ENCODE assay signal across 21 cellular contexts in genomic region chr7:22717760-22718159, GRCh38. TPM values are rescaled to one million over a fixed set of nuclear protein-coding genes. Genes with fewer than 3 reads are reported as not detected.
DNase-seq lines count a peak whose midpoint lies in the region; ATAC-seq, FAIRE-seq and TF ChIP-seq lines count a peak whose summit lies in the region.
"Had no signal": no experiment of that assay in that cellular context is flagged by ENCODE, and none has a peak within 500 bp of the region (broad histone marks: within the 10 kb centered on the region; RNA-seq: fewer than 3 reads in every experiment).

No MANE protein-coding gene starts in this region.

- intact Hi-C loops in left ventricle myocardium inferior (cut with micrococcal nuclease), result no loop called here
- intact Hi-C loops in testis (cut with DNase I; ENCODE audit: low total_unique reads), result no loop called here

- H3K27ac Mint-ChIP-seq in H9, result no peak overlapping the region
- peak overlapping the region; percentile 56 for H3K27ac Mint-ChIP-seq in astrocyte (ENCODE audit: unreplicated experiment)
- H3K27ac Mint-ChIP-seq: activated CD4-positive, alpha-beta T cell treated with anti-CD3 and anti-CD28 coated beads, Interleukin-2, amount 10 ng/mL, durations not matched to agents 7 days and 5 days; activated naive CD8-positive, alpha-beta T cell treated with anti-CD3 and anti-CD28 coated beads for 36 hours; activated T-cell treated with anti-CD3 and anti-CD28 coated beads, Interleukin-2, amount 50 U/mL, for 24 hours; natural killer cell had no signal

- H3K27ac ChIP-seq in H9 (ENCODE audit: insufficient read length, low read depth, low read length) (no peak overlapping the region), astrocyte (ENCODE audit: low read depth, low read length) (peak overlapping the region; percentile 95), left ventricle myocardium inferior (replicated peaks) (peak overlapping the region; percentile 62), testis (no peak overlapping the region)
- H3K27ac ChIP-seq: foreskin keratinocyte, SJCRH30 had no signal

- no peaks in the 10 kb centered on the region for H3K79me1 ChIP-seq in H9 (ENCODE audit: insufficient read depth, low read depth, low read length, poor library complexity, severe bottlenecking)

- WGBS in H9 (ENCODE audit: extremely low coverage, insufficient read length, low lambda C conversion rate), result no CpG with 5 or more reads among the region's 7 CpGs
- 63 to 65% methylated on average over 7 of the region's 7 CpGs for WGBS in testis, 2 donors

- H2BK12ac ChIP-seq in H9 (ENCODE audit: insufficient read length, low read depth, low read length), result no peak overlapping the region

- H3K4me3 ChIP-seq in astrocyte (ENCODE audit: insufficient read depth, low read depth, low read length), result peak overlapping the region; percentile 23
- H3K4me3 ChIP-seq in left ventricle myocardium inferior, result no peak overlapping the region
- peak overlapping the region; percentile 21 for H3K4me3 ChIP-seq in skeletal muscle satellite cell (ENCODE audit: low read length)
- H3K4me3 ChIP-seq in testis, result no peak overlapping the region
- H3K4me3 ChIP-seq: SJCRH30 had no signal

- TF ChIP-seq CTCF in H9 (conservative IDR thresholded peaks at IDR 0.05), result no peak
- no peak for TF ChIP-seq CTCF in astrocyte (IDR thresholded peaks at IDR 0.05; ENCODE audit: insufficient read depth, low read depth, low read length)
- no peak for TF ChIP-seq CTCF in left ventricle myocardium inferior (IDR thresholded peaks at IDR 0.05; ENCODE audit: borderline replicate concordance)
- TF ChIP-seq CTCF in testis (IDR thresholded peaks at IDR 0.05), result no peak

- no peak overlapping the region for H4K91ac ChIP-seq in H9 (ENCODE audit: insufficient read length, low read depth, low read length)

- no peak for TF ChIP-seq POLR2A in testis (IDR thresholded peaks at IDR 0.05)

- peaks cover 19 to 28% of the 10 kb centered on the region in 2 experiments for H3K4me1 Mint-ChIP-seq in H9
- H3K4me1 Mint-ChIP-seq in astrocyte (ENCODE audit: low read depth, unreplicated experiment), result peaks cover 16% of the 10 kb centered on the region
- H3K4me1 Mint-ChIP-seq: activated naive CD8-positive, alpha-beta T cell treated with anti-CD3 and anti-CD28 coated beads for 36 hours had no signal

- H2BK20ac ChIP-seq in H9 (ENCODE audit: low read depth, low read length, poor library complexity, severe bottlenecking), result no peak overlapping the region

- H3K27me3 Mint-ChIP-seq in H9 (ENCODE audit: low read depth), result no peaks in the 10 kb centered on the region
- peaks cover 2% of the 10 kb centered on the region for H3K27me3 Mint-ChIP-seq in astrocyte (ENCODE audit: low read depth, unreplicated experiment)

- no peak overlapping the region for H4K5ac ChIP-seq in H9 (ENCODE audit: insufficient read length, low read depth, low read length)

- H4K8ac ChIP-seq in H9 (replicated peaks; ENCODE audit: insufficient read length, low read depth, low read length), result no peak overlapping the region

- H3K9me3 Mint-ChIP-seq in H9 (no peaks in the 10 kb centered on the region), astrocyte (ENCODE audit: unreplicated experiment) (no peaks in the 10 kb centered on the region)
- H3K9me3 Mint-ChIP-seq: activated CD4-positive, alpha-beta T cell treated with anti-CD3 and anti-CD28 coated beads, Interleukin-2, amount 10 ng/mL, durations not matched to agents 7 days and 5 days; activated naive CD8-positive, alpha-beta T cell treated with anti-CD3 and anti-CD28 coated beads for 36 hours; activated T-cell treated with anti-CD3 and anti-CD28 coated beads, Interleukin-2, amount 50 U/mL, for 24 hours; natural killer cell had no signal

- no peak overlapping the region for H3K4ac ChIP-seq in H9 (ENCODE audit: low read depth, low read length)

- H3K56ac ChIP-seq in H9 (ENCODE audit: insufficient read length, low read depth, low read length), result no peak overlapping the region

- H3K9ac ChIP-seq in H9 (ENCODE audit: extremely low read depth, insufficient read length, low read length) (no peak overlapping the region), astrocyte (ENCODE audit: low read length) (peak overlapping the region; percentile 77), skeletal muscle satellite cell (ENCODE audit: low read depth, low read length) (peak overlapping the region; percentile 62)

- H3K36me3 Mint-ChIP-seq in H9 (ENCODE audit: insufficient read depth in 1 of 3, low read depth in 3 of 3) (no peaks in the 10 kb centered on the region), astrocyte (ENCODE audit: low read depth, unreplicated experiment) (no peaks in the 10 kb centered on the region)
- H3K36me3 Mint-ChIP-seq: activated naive CD8-positive, alpha-beta T cell treated with anti-CD3 and anti-CD28 coated beads for 36 hours; natural killer cell had no signal

- no peaks in the 10 kb centered on the region for H3K23me2 ChIP-seq in H9 (ENCODE audit: insufficient read length, low read depth, low read length, poor library complexity, severe bottlenecking)

- no peak overlapping the region for H3K18ac ChIP-seq in H9 (ENCODE audit: insufficient read length, low read depth, low read length)

- no peaks in the 10 kb centered on the region for H3K27me3 ChIP-seq in H9 (ENCODE audit: insufficient read depth, low read length)
- H3K27me3 ChIP-seq in astrocyte (ENCODE audit: insufficient read depth, low read length), result no peaks in the 10 kb centered on the region
- no peaks in the 10 kb centered on the region for H3K27me3 ChIP-seq in left ventricle myocardium inferior (ENCODE audit: low read depth)
- H3K27me3 ChIP-seq in skeletal muscle satellite cell (ENCODE audit: control insufficient read depth, insufficient read depth, low read length), result no peaks in the 10 kb centered on the region
- no peaks in the 10 kb centered on the region for H3K27me3 ChIP-seq in testis
- H3K27me3 ChIP-seq: foreskin keratinocyte had no signal

- no peak overlapping the region for H3K4me2 ChIP-seq in H9 (ENCODE audit: insufficient read depth, insufficient read length, low read length)
- H3K4me2 ChIP-seq in astrocyte (ENCODE audit: low read length), result peak overlapping the region; percentile 79
- peak overlapping the region; percentile 63 for H3K4me2 ChIP-seq in skeletal muscle satellite cell (ENCODE audit: low read length)

- H3K9me3 ChIP-seq in H9 (ENCODE audit: control insufficient read depth, low read depth, low read length), result no peaks in the 10 kb centered on the region
- H3K9me3 ChIP-seq in astrocyte (ENCODE audit: insufficient read depth, low read depth, low read length), result no peaks in the 10 kb centered on the region
- H3K9me3 ChIP-seq in left ventricle myocardium inferior (replicated peaks), result no peaks in the 10 kb centered on the region
- no peaks in the 10 kb centered on the region for H3K9me3 ChIP-seq in skeletal muscle satellite cell (replicated peaks; ENCODE audit: low read length)
- no peaks in the 10 kb centered on the region for H3K9me3 ChIP-seq in testis
- H3K9me3 ChIP-seq: SJCRH30 had no signal

- H3K4me1 ChIP-seq in H9 (ENCODE audit: insufficient read depth, low read length), result 0 out of 2 replicates have a peak, but pooled peaks cover 3% of the 10 kb centered on the region
- H3K4me1 ChIP-seq in astrocyte (ENCODE audit: insufficient read depth, low read length), result peaks cover 18% of the 10 kb centered on the region
- H3K4me1 ChIP-seq in left ventricle myocardium inferior, result peaks cover 26% of the 10 kb centered on the region
- H3K4me1 ChIP-seq in skeletal muscle satellite cell (ENCODE audit: control insufficient read depth, insufficient read depth, low read length), result peaks cover 26% of the 10 kb centered on the region
- H3K4me1 ChIP-seq in testis, result no peaks in the 10 kb centered on the region
- H3K4me1 ChIP-seq: foreskin keratinocyte, SJCRH30 had no signal

- H3K4me3 Mint-ChIP-seq in H9 (no peak overlapping the region), astrocyte (ENCODE audit: unreplicated experiment) (no peak overlapping the region)
- H3K4me3 Mint-ChIP-seq: activated CD4-positive, alpha-beta T cell treated with anti-CD3 and anti-CD28 coated beads, Interleukin-2, amount 10 ng/mL, durations not matched to agents 7 days and 5 days; activated naive CD8-positive, alpha-beta T cell treated with anti-CD3 and anti-CD28 coated beads for 36 hours; activated T-cell treated with anti-CD3 and anti-CD28 coated beads, Interleukin-2, amount 50 U/mL, for 24 hours; natural killer cell had no signal

- H3K23ac ChIP-seq in H9 (ENCODE audit: insufficient read length, low read depth, low read length), result no peak overlapping the region

- no peak overlapping the region for H2BK120ac ChIP-seq in H9 (ENCODE audit: low read depth, low read length, poor library complexity, severe bottlenecking)

- H2AK5ac ChIP-seq in H9 (ENCODE audit: insufficient read length, low read length), result no peak overlapping the region

- ATAC-seq in stimulated activated naive CD8-positive, alpha-beta T cell treated with anti-CD3 and anti-CD28 coated beads, Interleukin-15, Interleukin-2, amounts not matched to agents 100 U/mL and 50 U/mL, for 24 hours, result no peak
- ATAC-seq: natural killer cell had no signal

- H4K20me1 ChIP-seq in H9 (ENCODE audit: control insufficient read depth, insufficient read depth, insufficient read length) (no peaks in the 10 kb centered on the region), astrocyte (ENCODE audit: insufficient read depth, low read length) (no peaks in the 10 kb centered on the region)

- DNase-seq in H9 (no peak), astrocyte (ENCODE audit: low read depth) (no peak), left ventricle myocardium inferior (no peak), testis (no peak), activated T-cell treated with anti-CD3 and anti-CD28 coated beads for 4 hours (no peak), DMS53 treated with DMSO at 0.1 percent for 48 hours (lab: John Stamatoyannopoulos, UW; ENCODE audit: unreplicated experiment) (no peak)
- DNase-seq in stimulated activated naive CD8-positive, alpha-beta T cell treated with anti-CD3 and anti-CD28 coated beads, Interleukin-15, Interleukin-2, amounts not matched to agents 100 U/mL and 50 U/mL, for 24 hours, result no peak
- DNase-seq: activated CD4-positive, alpha-beta T cell treated with anti-CD3 and anti-CD28 coated beads, Interleukin-2, amount 10 ng/mL, durations not matched to agents 7 days and 5 days; activated naive CD8-positive, alpha-beta T cell treated with anti-CD3 and anti-CD28 coated beads for 36 hours; activated T-cell treated with anti-CD3 and anti-CD28 coated beads, Interleukin-2, amount 50 U/mL, for 24 hours; AML-193; caudate nucleus; GF-D8; natural killer cell; NCI-H1417 treated with DMSO at 0.1 percent for 48 hours; SJCRH30 had no signal

- FAIRE-seq in astrocyte (lab: Jason Lieb, UNC), result no peak
- FAIRE-seq: D721Med, GM12892 had no signal

- H3K79me2 ChIP-seq in H9 (ENCODE audit: insufficient read depth, low read length) (no peaks in the 10 kb centered on the region), astrocyte (ENCODE audit: insufficient read depth, low read length) (no peaks in the 10 kb centered on the region)

- no peaks in the 10 kb centered on the region for H3K36me3 ChIP-seq in astrocyte (ENCODE audit: insufficient read depth, low read length)
- no peaks in the 10 kb centered on the region for H3K36me3 ChIP-seq in left ventricle myocardium inferior
- no peaks in the 10 kb centered on the region for H3K36me3 ChIP-seq in skeletal muscle satellite cell (ENCODE audit: insufficient read depth, low read length)
- H3K36me3 ChIP-seq in testis (ENCODE audit: low read depth, missing control alignments), result no peaks in the 10 kb centered on the region
- H3K36me3 ChIP-seq: SJCRH30 had no signal

- H2AFZ ChIP-seq in H9 (ENCODE audit: low read length) (no peak overlapping the region), astrocyte (ENCODE audit: low read depth, low read length) (peak overlapping the region; percentile 6)

- no peak overlapping the region for H3T11ph ChIP-seq in H9 (ENCODE audit: low read length)

- H2BK15ac ChIP-seq in H9 (ENCODE audit: low read depth, low read length), result no peak overlapping the region

- peak overlapping the region; percentile 32 for H2BK5ac ChIP-seq in H9 (ENCODE audit: insufficient read length, low read length)

- no peak overlapping the region for H3K14ac ChIP-seq in H9 (ENCODE audit: insufficient read depth, low read length)

RNA-seq across cellular contexts. Expression of gene IL6, which starts 9.2 kb away (rescaled TPM):
- 0.44 and 0.85 TPM in 2 replicates for total RNA-seq in H9 (2021)
- total RNA-seq in astrocyte, result 2.5 and 2.7 TPM in 2 replicates
- 0.69 TPM for total RNA-seq in left ventricle myocardium inferior
- total RNA-seq in skeletal muscle satellite cell (2012; rRNA removed), result 5.6 and 7.2 TPM in 2 replicates
- not detected for total RNA-seq in testis
- 0.47 TPM for polyA plus RNA-seq in testis (ENCODE audit: insufficient read depth, low read depth, low replicate concordance)
- total RNA-seq: LHCN-M2, SJCRH30 had no signal

Comparison
In these comparisons a context has a peak if more than half of its experiments do, and no peak if none do; other contexts are left out.
1. H3K27ac ChIP-seq: peak in astrocyte (single experiment) and left ventricle myocardium inferior (single experiment); none in H9 (single experiment) and testis (0 of 2).
2. H3K4me3 ChIP-seq: peak in astrocyte (single experiment) and skeletal muscle satellite cell (single experiment); none in left ventricle myocardium inferior (single experiment) and testis (0 of 2).